8 cellular contexts compared by ENCODE assay signal in the genomic region with DNA sequence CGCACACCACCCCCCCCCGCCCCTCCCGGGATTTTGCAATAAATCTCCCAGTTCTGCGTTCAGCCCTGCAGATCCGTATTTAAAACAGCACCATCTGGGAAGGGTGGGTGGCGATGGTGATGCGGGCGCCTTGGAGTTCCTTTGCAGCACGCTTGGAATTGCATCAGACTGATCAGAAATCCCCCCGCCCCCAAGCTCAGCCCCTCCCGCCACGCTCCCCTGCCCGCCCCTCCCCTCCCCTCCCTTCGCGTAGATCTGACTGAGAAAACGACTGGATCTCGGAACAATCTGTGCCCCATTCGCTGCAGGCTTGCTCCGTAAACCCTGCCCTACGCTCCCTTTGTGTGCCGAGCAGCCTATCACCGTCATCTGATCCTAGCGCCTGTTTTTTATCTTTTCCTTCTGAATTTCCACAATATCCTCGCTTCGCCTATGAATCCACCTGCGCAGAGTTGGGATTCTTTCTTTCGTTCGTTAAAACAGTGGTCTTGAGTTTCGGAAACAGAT. TPM values are rescaled to one million over a fixed set of nuclear protein-coding genes. Genes with fewer than 3 reads are reported as not detected.
DNase-seq lines count a peak whose midpoint lies in the region; ATAC-seq, FAIRE-seq and TF ChIP-seq lines count a peak whose summit lies in the region.

No MANE protein-coding gene starts in this region.

- no peak overlapping the region for H3K27ac ChIP-seq in gastroesophageal sphincter

- peak; percentile 92 for FAIRE-seq in HTR-8/SVneo (lab: Jason Lieb, UNC)

- DNase-seq in 8988T (peak; percentile 63), HTR-8/SVneo (ENCODE audit: insufficient read length, low spot score) (no peak), SK-N-DZ (ENCODE audit: low spot score) (peak; percentile 84), putamen (ENCODE audit: low spot score) (peak; percentile 53), foreskin melanocyte (no peak)
- DNase-seq in stimulated activated CD4-positive, alpha-beta T cell treated with anti-CD3 and anti-CD28 coated beads, Interleukin-1b, Interleukin-23, amount 100 ng/mL, for 48 hours = no peak

- H3K4me1 ChIP-seq in gastroesophageal sphincter = peaks cover 0 to 43% (median 24%) of the 10 kb centered on the region in 3 donors

- TF ChIP-seq CTCF in gastroesophageal sphincter (IDR thresholded peaks at IDR 0.05) = no peak

- H3K4me3 ChIP-seq in gastroesophageal sphincter = peak overlapping the region in 1 of 2 donors; percentile 54

- peaks cover 91% of the 10 kb centered on the region for H3K27me3 ChIP-seq in gastroesophageal sphincter

- no peaks in the 10 kb centered on the region for H3K36me3 ChIP-seq in gastroesophageal sphincter

- ATAC-seq in gastroesophageal sphincter (peak; percentile 71), HG03097 (IDR thresholded peaks at IDR 0.05; ENCODE audit: low FRiP score, unreplicated experiment) (no peak)

- H3K9me3 ChIP-seq in gastroesophageal sphincter = peaks cover 0 to 4% (median 0%) of the 10 kb centered on the region in 3 donors

- WGBS in gastroesophageal sphincter (ENCODE audit: low coverage in 1 of 2), 2 donors = 3% methylated on average over 6 to 25 of the region's 29 CpGs

- TF ChIP-seq EP300 in gastroesophageal sphincter (IDR thresholded peaks at IDR 0.05) = no peak

- TF ChIP-seq POLR2A in gastroesophageal sphincter (IDR thresholded peaks at IDR 0.05) = no peak

RNA-seq across cellular contexts. Expression of a gene that starts 18.1 kb away (rescaled TPM):
- polyA plus RNA-seq in SK-N-DZ (2014; cell fraction: cytosol; rRNA removed) = 16.5 and 17.5 TPM in 2 replicates
- polyA plus RNA-seq in SK-N-DZ (2014; cell fraction: nucleus; rRNA removed) = 15.7 and 17.1 TPM in 2 replicates
- under 1 TPM in 3 of 4 donors, not detected in 1; 0.31 to 0.62 (median 0.37) TPM for total RNA-seq in gastroesophageal sphincter

Comparison
In these comparisons a context has a peak if more than half of its experiments do, and no peak if none do; other contexts are left out.
1. DNase-seq: peak in 8988T (single experiment), SK-N-DZ (single experiment) and putamen (single experiment); none in HTR-8/SVneo (single experiment), foreskin melanocyte (single experiment) and stimulated activated CD4-positive, alpha-beta T cell treated with anti-CD3 and anti-CD28 coated beads, Interleukin-1b, Interleukin-23, amount 100 ng/mL, for 48 hours (single experiment).